ENCODE assay signal across 16 cellular contexts in the genomic region with DNA sequence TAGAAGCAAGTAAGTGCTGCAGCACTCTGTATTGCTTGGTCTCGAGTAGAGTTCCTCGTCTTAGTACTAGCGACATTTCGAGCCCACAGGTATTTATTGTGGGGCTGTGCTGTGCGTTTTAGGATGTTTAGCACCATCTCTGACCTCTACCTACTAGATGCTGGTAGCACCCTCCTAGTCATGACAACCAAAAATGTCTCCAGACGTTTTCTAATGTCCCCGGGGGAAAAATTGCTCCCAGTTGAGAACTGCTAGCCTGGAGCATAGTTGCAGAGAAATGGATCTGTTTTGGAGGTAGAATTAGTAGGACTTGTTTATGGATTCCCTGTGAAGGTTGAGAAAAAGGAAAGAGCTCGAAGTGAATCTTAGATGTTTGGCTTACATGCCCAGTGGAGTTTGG.
DNase-seq lines count a peak whose midpoint lies in the region; ATAC-seq and TF ChIP-seq lines count a peak whose summit lies in the region.
"Had no signal": no experiment of that assay in that cellular context is flagged by ENCODE, and none has a peak within 500 bp of the region (broad histone marks: within the 10 kb centered on the region; RNA-seq: fewer than 3 reads in every experiment).

No MANE protein-coding gene starts in this region.

- no peak overlapping the region for H2BK15ac ChIP-seq in H9 (ENCODE audit: low read depth, low read length)

- H4K20me1 ChIP-seq in H9 (ENCODE audit: control insufficient read depth, insufficient read depth, insufficient read length) = no peaks in the 10 kb centered on the region
- no peaks in the 10 kb centered on the region for H4K20me1 ChIP-seq in SK-N-SH (ENCODE audit: insufficient read depth)
- H4K20me1 ChIP-seq: BLaER1 treated with 17β-estradiol and CSF1 and Interleukin-3, amounts not matched to agents 10 nM and 100 nM had no signal

- no peak overlapping the region for H2BK20ac ChIP-seq in H9 (ENCODE audit: low read depth, low read length, poor library complexity, severe bottlenecking)

- H2AFZ ChIP-seq in H9 (ENCODE audit: low read length) (no peak overlapping the region), SK-N-SH (ENCODE audit: low read depth) (no peak overlapping the region)
- H2AFZ ChIP-seq: GM23248 had no signal

- TF ChIP-seq CTCF in H9 (conservative IDR thresholded peaks at IDR 0.05) (no peak), endodermal cell (conservative IDR thresholded peaks at IDR 0.05) (no peak), sigmoid colon (IDR thresholded peaks at IDR 0.05) (no peak), SK-N-SH (IDR thresholded peaks at IDR 0.05) (no peak)

- H3K9me2 ChIP-seq in SK-N-SH = no peaks in the 10 kb centered on the region

- ATAC-seq in aorta (ENCODE audit: low FRiP score) = no peak
- ATAC-seq in right cardiac atrium = no peak

- no peaks in the 10 kb centered on the region for H3F3A ChIP-seq in SK-N-SH (replicated peaks; ENCODE audit: insufficient read depth)

- H3K4me2 ChIP-seq in H9 (ENCODE audit: insufficient read depth, insufficient read length, low read length) (no peak overlapping the region), SK-N-SH (no peak overlapping the region)
- H3K4me2 ChIP-seq: BLaER1 treated with 17β-estradiol and CSF1 and Interleukin-3, amounts not matched to agents 10 nM and 100 nM had no signal

- no peak overlapping the region for H3K56ac ChIP-seq in H9 (ENCODE audit: insufficient read length, low read depth, low read length)

- H2AK5ac ChIP-seq in H9 (ENCODE audit: insufficient read length, low read length) = no peak overlapping the region

- no peak overlapping the region for H2BK120ac ChIP-seq in H9 (ENCODE audit: low read depth, low read length, poor library complexity, severe bottlenecking)

- H3K79me1 ChIP-seq in H9 (ENCODE audit: insufficient read depth, low read depth, low read length, poor library complexity, severe bottlenecking) = no peaks in the 10 kb centered on the region

- H3K27ac Mint-ChIP-seq in H9 (peak overlapping the region in 2 of 3 experiments; percentile 18 to 39; a peak in 5 of 7 replicates), endodermal cell (peak overlapping the region; percentile 15)
- H3K27ac Mint-ChIP-seq: CD4-positive, CD25-positive, alpha-beta regulatory T cell had no signal

- H4K5ac ChIP-seq in H9 (ENCODE audit: insufficient read length, low read depth, low read length) = no peak overlapping the region

- H3K27me3 Mint-ChIP-seq in H9 (ENCODE audit: low read depth) (no peaks in the 10 kb centered on the region), endodermal cell (ENCODE audit: insufficient read depth) (no peaks in the 10 kb centered on the region)
- H3K27me3 Mint-ChIP-seq: CD4-positive, CD25-positive, alpha-beta regulatory T cell had no signal

- no peaks in the 10 kb centered on the region for H3K27me3 ChIP-seq in H9 (ENCODE audit: insufficient read depth, low read length)
- H3K27me3 ChIP-seq in endodermal cell (ENCODE audit: control insufficient read depth, insufficient read depth, low read length, poor library complexity, severe bottlenecking) = no peaks in the 10 kb centered on the region
- no peaks in the 10 kb centered on the region for H3K27me3 ChIP-seq in sigmoid colon
- no peaks in the 10 kb centered on the region for H3K27me3 ChIP-seq in aorta (ENCODE audit: control insufficient read depth in 1 of 2, insufficient read depth in 2 of 2, low read length in 1 of 2)
- no peaks in the 10 kb centered on the region for H3K27me3 ChIP-seq in right cardiac atrium (ENCODE audit: control insufficient read depth, insufficient read depth)
- H3K27me3 ChIP-seq in SK-N-SH (ENCODE audit: insufficient read depth) = no peaks in the 10 kb centered on the region
- H3K27me3 ChIP-seq: BLaER1 treated with 17β-estradiol and CSF1 and Interleukin-3, amounts not matched to agents 10 nM and 100 nM had no signal

- H3K18ac ChIP-seq in H9 (ENCODE audit: insufficient read length, low read depth, low read length) = no peak overlapping the region

- no peak overlapping the region for H3K4me3 ChIP-seq in endodermal cell (ENCODE audit: low read length)
- H3K4me3 ChIP-seq in sigmoid colon = no peak overlapping the region
- no peak overlapping the region for H3K4me3 ChIP-seq in aorta (ENCODE audit: low read length in 2 of 2)
- H3K4me3 ChIP-seq in right cardiac atrium (ENCODE audit: low read length) = no peak overlapping the region
- no peak overlapping the region for H3K4me3 ChIP-seq in SK-N-SH (ENCODE audit: low read depth in 2 of 2, low read length in 1 of 2)
- H3K4me3 ChIP-seq: BLaER1 treated with 17β-estradiol and CSF1 and Interleukin-3, amounts not matched to agents 10 nM and 100 nM; GM23248; HAP-1 had no signal

- H3K9ac ChIP-seq in H9 (ENCODE audit: extremely low read depth, insufficient read length, low read length) (no peak overlapping the region), endodermal cell (ENCODE audit: extremely low read depth, low read length, poor library complexity, severe bottlenecking) (no peak overlapping the region), SK-N-SH (no peak overlapping the region)
- H3K9ac ChIP-seq: BLaER1 treated with 17β-estradiol and CSF1 and Interleukin-3, amounts not matched to agents 10 nM and 100 nM; GM23248 had no signal

- no peak for TF ChIP-seq EP300 in sigmoid colon (IDR thresholded peaks at IDR 0.05)
- TF ChIP-seq EP300 in SK-N-SH (IDR thresholded peaks at IDR 0.05; ENCODE audit: borderline replicate concordance in 1 of 2, low read depth in 1 of 2, low read length in 1 of 2) = no peak

- H3K23ac ChIP-seq in H9 (ENCODE audit: insufficient read length, low read depth, low read length) = no peak overlapping the region

- H3K79me2 ChIP-seq in H9 (ENCODE audit: insufficient read depth, low read length) = peaks cover 2% of the 10 kb centered on the region; the same call in 1 of the 2 replicates
- no peaks in the 10 kb centered on the region; the same call in 1 of the 2 replicates for H3K79me2 ChIP-seq in SK-N-SH (ENCODE audit: insufficient read depth)

- no peaks in the 10 kb centered on the region for H3K9me3 ChIP-seq in H9 (ENCODE audit: control insufficient read depth, low read depth, low read length)
- no peaks in the 10 kb centered on the region for H3K9me3 ChIP-seq in endodermal cell (ENCODE audit: control insufficient read depth, low read length)
- no peaks in the 10 kb centered on the region for H3K9me3 ChIP-seq in sigmoid colon
- no peaks in the 10 kb centered on the region for H3K9me3 ChIP-seq in aorta (ENCODE audit: control insufficient read depth, low read length)
- H3K9me3 ChIP-seq in right cardiac atrium (ENCODE audit: control insufficient read depth, low read length) = no peaks in the 10 kb centered on the region
- no peaks in the 10 kb centered on the region for H3K9me3 ChIP-seq in SK-N-SH
- H3K9me3 ChIP-seq: HAP-1 had no signal

- no peak overlapping the region for H3K4ac ChIP-seq in H9 (ENCODE audit: low read depth, low read length)

- DNase-seq in H9 (no peak), OCI-M1 (lab: John Stamatoyannopoulos, UW) (peak; percentile 23), endodermal cell (no peak), sigmoid colon (no peak), COLO668 (lab: John Stamatoyannopoulos, UW; ENCODE audit: unreplicated experiment) (no peak), aorta (no peak), right cardiac atrium (no peak), SK-N-SH (no peak)
- DNase-seq: ACHN; CD4-positive, CD25-positive, alpha-beta regulatory T cell; DMS153; DMS79 treated with DMSO at 0.1 percent for 48 hours; EL; GM23248 had no signal

- no peak for TF ChIP-seq RAD21 in SK-N-SH (IDR thresholded peaks at IDR 0.05; ENCODE audit: low read length)

- no peak overlapping the region for H2BK5ac ChIP-seq in H9 (ENCODE audit: insufficient read length, low read length)

- no peak overlapping the region for H3T11ph ChIP-seq in H9 (ENCODE audit: low read length)

- H2BK12ac ChIP-seq in H9 (ENCODE audit: insufficient read length, low read depth, low read length) = no peak overlapping the region

- H3K23me2 ChIP-seq in H9 (ENCODE audit: insufficient read length, low read depth, low read length, poor library complexity, severe bottlenecking) = no peaks in the 10 kb centered on the region

- no peaks in the 10 kb centered on the region; a peak in 1 of 7 replicates for H3K36me3 Mint-ChIP-seq in H9 (ENCODE audit: insufficient read depth in 1 of 3, low read depth in 3 of 3)
- H3K36me3 Mint-ChIP-seq in endodermal cell (ENCODE audit: low read depth) = no peaks in the 10 kb centered on the region
- H3K36me3 Mint-ChIP-seq: CD4-positive, CD25-positive, alpha-beta regulatory T cell had no signal

- H3K9me3 Mint-ChIP-seq in H9 (no peaks in the 10 kb centered on the region), endodermal cell (no peaks in the 10 kb centered on the region)

- no peak for TF ChIP-seq POLR2A in sigmoid colon (IDR thresholded peaks at IDR 0.05)

- no peak overlapping the region for H4K8ac ChIP-seq in H9 (replicated peaks; ENCODE audit: insufficient read length, low read depth, low read length)

- no peak overlapping the region for H3K27ac ChIP-seq in H9 (ENCODE audit: insufficient read length, low read depth, low read length)
- no peak overlapping the region for H3K27ac ChIP-seq in endodermal cell (ENCODE audit: low read depth, low read length)
- H3K27ac ChIP-seq in sigmoid colon = peak overlapping the region in 3 of 4 donors; percentile 26 to 78 (median 74)
- H3K27ac ChIP-seq in aorta (ENCODE audit: low read depth in 1 of 2, low read length in 2 of 2) = no peak overlapping the region
- no peak overlapping the region for H3K27ac ChIP-seq in right cardiac atrium (ENCODE audit: low read length)
- H3K27ac ChIP-seq in SK-N-SH (ENCODE audit: low read depth in 2 of 2, low read length in 1 of 2) = no peak overlapping the region
- H3K27ac ChIP-seq: BLaER1 treated with 17β-estradiol and CSF1 and Interleukin-3, amounts not matched to agents 10 nM and 100 nM; GM23248 had no signal

- H3K4me1 ChIP-seq in H9 (ENCODE audit: insufficient read depth, low read length) = peaks cover 12% of the 10 kb centered on the region; the same call in 1 of the 2 replicates
- H3K4me1 ChIP-seq in endodermal cell (ENCODE audit: control insufficient read depth, insufficient read depth, low read length) = no peaks in the 10 kb centered on the region
- H3K4me1 ChIP-seq in sigmoid colon = peaks cover 0 to 46% (median 28%) of the 10 kb centered on the region in 4 donors
- peaks cover 0 to 2% of the 10 kb centered on the region in 2 donors for H3K4me1 ChIP-seq in aorta (ENCODE audit: control insufficient read depth in 1 of 2, insufficient read depth in 2 of 2, low read length in 2 of 2)
- H3K4me1 ChIP-seq in right cardiac atrium (ENCODE audit: control insufficient read depth, insufficient read depth, low read length) = no peaks in the 10 kb centered on the region
- H3K4me1 ChIP-seq in SK-N-SH (ENCODE audit: control insufficient read depth in 1 of 2, insufficient read depth in 2 of 2, low read depth in 1 of 2, low read length in 1 of 2) = peaks cover 0 to 4% of the 10 kb centered on the region in 2 experiments; a peak in 1 of 4 replicates
- H3K4me1 ChIP-seq: BLaER1 treated with 17β-estradiol and CSF1 and Interleukin-3, amounts not matched to agents 10 nM and 100 nM had no signal

- POLR2A ChIA-PET in SK-N-SH (lab: Yijun Ruan, JAX) = no interaction called here

- H3K4me3 Mint-ChIP-seq in H9 = no peak overlapping the region
- no peak overlapping the region for H3K4me3 Mint-ChIP-seq in endodermal cell

- CTCF ChIA-PET in SK-N-SH (lab: Yijun Ruan, JAX) = interaction anchor here (0.8 to 1.1 kb wide), 2 partner anchors 12 to 24 kb away, joined by 3 read pairs; no protein-coding TSS in a partner anchor

- intact Hi-C loops in sigmoid colon (cut with DNase I) = no loop called here
- intact Hi-C loops in aorta (cut with DNase I) = no loop called here
- intact Hi-C loops in right cardiac atrium (cut with DNase I) = no loop called here

- H4K91ac ChIP-seq in H9 (ENCODE audit: insufficient read length, low read depth, low read length) = no peak overlapping the region

- H3K4me1 Mint-ChIP-seq in H9 (peaks cover 41 to 43% of the 10 kb centered on the region in 2 experiments), endodermal cell (peaks cover 26% of the 10 kb centered on the region)
- H3K4me1 Mint-ChIP-seq: CD4-positive, CD25-positive, alpha-beta regulatory T cell had no signal

- no CpG with 5 or more reads among the region's 8 CpGs for WGBS in H9 (ENCODE audit: extremely low coverage, insufficient read length, low lambda C conversion rate)
- 91 to 99% methylated on average over 7 to 8 of the region's 8 CpGs for WGBS in endodermal cell (ENCODE audit: insufficient coverage in 1 of 2, insufficient read length in 1 of 2), 2 experiments
- 86 to 88% methylated on average over 8 of the region's 8 CpGs for WGBS in sigmoid colon, 2 donors
- 87 to 89% methylated on average over 8 of the region's 8 CpGs for WGBS in aorta, 2 donors
- WGBS in right cardiac atrium = 84% methylated on average over 8 of the region's 8 CpGs
- WGBS in SK-N-SH (ENCODE audit: low lambda C conversion rate) = 85% methylated on average over 8 of the region's 8 CpGs

- H3K36me3 ChIP-seq in endodermal cell (ENCODE audit: control insufficient read depth, insufficient read depth, low read length) = no peaks in the 10 kb centered on the region
- H3K36me3 ChIP-seq in sigmoid colon = no peaks in the 10 kb centered on the region
- H3K36me3 ChIP-seq in aorta (ENCODE audit: control insufficient read depth in 1 of 2, insufficient read depth in 2 of 2, low read length in 1 of 2) = no peaks in the 10 kb centered on the region
- H3K36me3 ChIP-seq in SK-N-SH (replicated peaks in 1 of 2; ENCODE audit: control insufficient read depth in 1 of 2, insufficient read depth in 2 of 2, low read length in 1 of 2) = no peaks in the 10 kb centered on the region
- H3K36me3 ChIP-seq: BLaER1 treated with 17β-estradiol and CSF1 and Interleukin-3, amounts not matched to agents 10 nM and 100 nM; HAP-1 had no signal

- H3K14ac ChIP-seq in H9 (ENCODE audit: insufficient read depth, low read length) = no peak overlapping the region; the same call in 1 of the 2 replicates

Comparison
In these comparisons a context has a peak if more than half of its experiments do, and no peak if none do; other contexts are left out.
1. H3K27ac ChIP-seq: peak in sigmoid colon (3 of 4); none in H9 (single experiment), endodermal cell (single experiment), aorta (0 of 2), right cardiac atrium (single experiment) and SK-N-SH (0 of 2).